9 cellular contexts compared by ENCODE assay signal in genomic region chr4:173121044-173121685, GRCh38. TPM values are rescaled to one million over a fixed set of nuclear protein-coding genes. Genes with fewer than 3 reads are reported as not detected.
DNase-seq lines count a peak whose midpoint lies in the region; ATAC-seq and TF ChIP-seq lines count a peak whose summit lies in the region.
"Had no signal": no experiment of that assay in that cellular context is flagged by ENCODE, and none has a peak within 500 bp of the region (broad histone marks: within the 10 kb centered on the region; RNA-seq: fewer than 3 reads in every experiment).

No MANE protein-coding gene starts in this region.

- H3K4me1 ChIP-seq in KMS-11 (ENCODE audit: low read depth, poor library complexity, severe bottlenecking) (peaks cover 28% of the 10 kb centered on the region), Karpas-422 (ENCODE audit: low read length) (peaks cover 5% of the 10 kb centered on the region)

- H3K4me3 ChIP-seq in KMS-11 (IDR thresholded peaks at IDR 0.05; ENCODE audit: insufficient read depth, low read depth, low read length) (no peak overlapping the region), Karpas-422 (ENCODE audit: low read length) (no peak overlapping the region)

- H3K4me1 Mint-ChIP-seq in stimulated activated memory B cell treated with anti-CD40 and anti-IgM and Interleukin-4, amounts not matched to agents 10 μg/mL and 1 μg/mL and 100 μg/mL, for 72 hours = peaks cover 6% of the 10 kb centered on the region

- H3K79me2 ChIP-seq in KMS-11 (ENCODE audit: insufficient read depth, low read depth) = no peaks in the 10 kb centered on the region
- H3K79me2 ChIP-seq in Karpas-422 (ENCODE audit: low read length) = no peaks in the 10 kb centered on the region

- H3K27me3 ChIP-seq in KMS-11 (ENCODE audit: insufficient read depth, low read depth) (no peaks in the 10 kb centered on the region), Karpas-422 (ENCODE audit: low read length) (no peaks in the 10 kb centered on the region)

- TF ChIP-seq CTCF in KMS-11 (conservative IDR thresholded peaks at IDR 0.05; ENCODE audit: low read depth, low read length) = no peak

- H3K27me3 Mint-ChIP-seq in stimulated activated memory B cell treated with anti-CD40 and anti-IgM and Interleukin-4, amounts not matched to agents 10 μg/mL and 1 μg/mL and 100 μg/mL, for 72 hours = no peaks in the 10 kb centered on the region

- no peaks in the 10 kb centered on the region for H4K20me1 ChIP-seq in KMS-11 (ENCODE audit: insufficient read depth)
- no peaks in the 10 kb centered on the region for H4K20me1 ChIP-seq in Karpas-422 (ENCODE audit: insufficient read depth, low read depth, low read length)

- no peak overlapping the region for H3K4me3 Mint-ChIP-seq in stimulated activated memory B cell treated with anti-CD40 and anti-IgM and Interleukin-4, amounts not matched to agents 10 μg/mL and 1 μg/mL and 100 μg/mL, for 72 hours

- H3K27ac ChIP-seq in KMS-11 = peak overlapping the region; percentile 34; the same call in 1 of the 2 replicates
- H3K27ac ChIP-seq in Karpas-422 (ENCODE audit: low read length) = no peak overlapping the region
- H3K27ac ChIP-seq: C4-2B had no signal

- H3K9me3 ChIP-seq in Karpas-422 (ENCODE audit: low read length) = no peaks in the 10 kb centered on the region

- no peak overlapping the region for H3K27ac Mint-ChIP-seq in stimulated activated memory B cell treated with anti-CD40 and anti-IgM and Interleukin-4, amounts not matched to agents 10 μg/mL and 1 μg/mL and 100 μg/mL, for 72 hours

- peak; percentile 62 for ATAC-seq in stimulated activated memory B cell treated with anti-CD40 and anti-IgM and Interleukin-4, amounts not matched to agents 10 μg/mL and 1 μg/mL and 100 μg/mL, for 72 hours

- H3K9ac ChIP-seq in KMS-11 (no peak overlapping the region), Karpas-422 (ENCODE audit: low read length) (no peak overlapping the region)

- peaks cover 9% of the 10 kb centered on the region for H3K9me3 Mint-ChIP-seq in stimulated activated memory B cell treated with anti-CD40 and anti-IgM and Interleukin-4, amounts not matched to agents 10 μg/mL and 1 μg/mL and 100 μg/mL, for 72 hours

- H2AFZ ChIP-seq in KMS-11 (ENCODE audit: low read depth) (peak overlapping the region; percentile 9; the same call in 1 of the 2 replicates), Karpas-422 (ENCODE audit: low read length) (no peak overlapping the region)

- H3K36me3 ChIP-seq in KMS-11 (ENCODE audit: insufficient read depth) (no peaks in the 10 kb centered on the region), Karpas-422 (ENCODE audit: insufficient read depth, low read length) (no peaks in the 10 kb centered on the region)

- H3K36me3 Mint-ChIP-seq in stimulated activated memory B cell treated with anti-CD40 and anti-IgM and Interleukin-4, amounts not matched to agents 10 μg/mL and 1 μg/mL and 100 μg/mL, for 72 hours = no peaks in the 10 kb centered on the region

- DNase-seq in NCI-H2196 treated with DMSO at 0.1 percent for 48 hours (lab: John Stamatoyannopoulos, UW; ENCODE audit: unreplicated experiment) (peak; percentile 1), NCI-H2196 (lab: John Stamatoyannopoulos, UW; ENCODE audit: unreplicated experiment) (no peak), H4 (ENCODE audit: low spot score) (peak; percentile 18), dermis blood vessel endothelial cell (peak; percentile 48), HCEC 1CT (no peak), Karpas-422 (no peak)

- H3K9me2 ChIP-seq in Karpas-422 (replicated peaks; ENCODE audit: insufficient read depth, low read length) = no peaks in the 10 kb centered on the region

- peak overlapping the region; percentile 47 for H3K4me2 ChIP-seq in KMS-11
- H3K4me2 ChIP-seq in Karpas-422 (ENCODE audit: low read depth, low read length, poor library complexity, severe bottlenecking) = no peak overlapping the region

RNA-seq across cellular contexts. Expression of gene GALNT7, which starts 47.4 kb away (rescaled TPM):
- total RNA-seq in H4 (2014; rRNA removed; shearing (Covaris generic)) = 56.7 and 57.1 TPM in 2 replicates
- total RNA-seq in dermis blood vessel endothelial cell = 29.3 and 53.8 TPM in 2 replicates
- total RNA-seq in Karpas-422 (2014; rRNA removed; shearing (Covaris generic); ENCODE audit: low replicate concordance) = 17.0 and 28.9 TPM in 2 replicates

Comparison
In these comparisons a context has a peak if more than half of its experiments do, and no peak if none do; other contexts are left out.
1. DNase-seq: peak in NCI-H2196 treated with DMSO at 0.1 percent for 48 hours (single experiment), H4 (single experiment) and dermis blood vessel endothelial cell (single experiment); none in NCI-H2196 (single experiment), HCEC 1CT (single experiment) and Karpas-422 (single experiment).